In genomic region chr10:62252051-62252450, GRCh38 we compare ENCODE assay signal across 22 cellular contexts. TPM values are rescaled to one million over a fixed set of nuclear protein-coding genes. Genes with fewer than 3 reads are reported as not detected.
"Had no signal": no experiment of that assay in that cellular context is flagged by ENCODE, and none has a peak within 500 bp of the region (broad histone marks: within the 10 kb centered on the region; RNA-seq: fewer than 3 reads in every experiment).

No MANE protein-coding gene starts in this region.

- H3K27me3 Mint-ChIP-seq: stimulated activated naive CD8-positive, alpha-beta T cell treated with anti-CD3 and anti-CD28 coated beads, Interleukin-15, Interleukin-2, amounts not matched to agents 100 ng/mL and 50 ng/mL, for 24 hours; T-helper 17 cell had no signal

- H3K36me3 Mint-ChIP-seq: immature natural killer cell had no signal

- H2AFZ ChIP-seq: neural progenitor cell had no signal

- H3K4me1 Mint-ChIP-seq: immature natural killer cell; naive thymus-derived CD8-positive, alpha-beta T cell had no signal

- DNase-seq: activated CD4-positive, alpha-beta T cell treated with anti-CD3 and anti-CD28 coated beads for 4 hours; activated CD4-positive, alpha-beta T cell treated with anti-CD3 and anti-CD28 coated beads, Interleukin-2, amount 50 U/mL, for 48 hours; activated CD4-positive, CD25-positive, alpha-beta regulatory T cell; activated effector memory CD4-positive, alpha-beta T cell treated with anti-CD3 and anti-CD28 coated beads, Interleukin-2, amount 50 U/mL, for 16 hours; activated naive CD8-positive, alpha-beta T cell treated with anti-CD3 and anti-CD28 coated beads, Interleukin-2, amount 10 ng/mL, durations not matched to agents 7 days and 5 days; amygdala; cerebellar nuclear complex; cortex of kidney; foreskin fibroblast; immature natural killer cell; left ventricle myocardium inferior; naive thymus-derived CD8-positive, alpha-beta T cell; spleen; stimulated activated CD4-positive, alpha-beta T cell treated with anti-CD3 and anti-CD28 coated beads, Interleukin-4, amount 100 ng/mL, for 1 hour; substantia nigra; SW 1271; T-helper 17 cell; thyroid gland; upper lobe of right lung had no signal

- H3K9me3 Mint-ChIP-seq: neural progenitor cell had no signal

- ATAC-seq: naive thymus-derived CD8-positive, alpha-beta T cell; T-helper 17 cell; upper lobe of right lung had no signal

- H3K27ac Mint-ChIP-seq: activated naive CD8-positive, alpha-beta T cell treated with anti-CD3 and anti-CD28 coated beads, Interleukin-2, amount 10 ng/mL, durations not matched to agents 7 days and 5 days; immature natural killer cell; naive thymus-derived CD8-positive, alpha-beta T cell; neural progenitor cell; T-helper 17 cell had no signal

- H3K9me3 ChIP-seq: left ventricle myocardium inferior, prostate gland, spleen, thyroid gland, upper lobe of right lung had no signal

- H3K4me1 ChIP-seq: left ventricle myocardium inferior, neural progenitor cell, prostate gland, spleen, thyroid gland, upper lobe of right lung had no signal

- H3K4me3 ChIP-seq: left ventricle myocardium inferior, neural progenitor cell, prostate gland, spleen, thyroid gland, upper lobe of right lung had no signal

- H3K4me3 Mint-ChIP-seq: activated naive CD8-positive, alpha-beta T cell treated with anti-CD3 and anti-CD28 coated beads, Interleukin-2, amount 10 ng/mL, durations not matched to agents 7 days and 5 days; immature natural killer cell; naive thymus-derived CD8-positive, alpha-beta T cell; neural progenitor cell; stimulated activated naive CD8-positive, alpha-beta T cell treated with anti-CD3 and anti-CD28 coated beads, Interleukin-15, Interleukin-2, amounts not matched to agents 100 ng/mL and 50 ng/mL, for 24 hours; T-helper 17 cell had no signal

- H3K36me3 ChIP-seq: left ventricle myocardium inferior, prostate gland, spleen, thyroid gland, upper lobe of right lung had no signal

- H3K4me2 ChIP-seq: neural progenitor cell had no signal

- H3K27me3 ChIP-seq: neural progenitor cell, spleen, thyroid gland, upper lobe of right lung had no signal

- H3K9ac ChIP-seq: neural progenitor cell had no signal

- H3K27ac ChIP-seq: left ventricle myocardium inferior, neural progenitor cell, prostate gland, spleen, thyroid gland, upper lobe of right lung had no signal

RNA-seq across cellular contexts. Expression of gene RTKN2, which starts 16.6 kb away (rescaled TPM):
- total RNA-seq: left ventricle myocardium inferior had no signal
